In genomic region chr13:43251967-43252366, GRCh38 we compare ENCODE assay signal across 32 cellular contexts.
"Had no signal": no experiment of that assay in that cellular context is flagged by ENCODE, and none has a peak within 500 bp of the region (broad histone marks: within the 10 kb centered on the region; RNA-seq: fewer than 3 reads in every experiment).

No MANE protein-coding gene starts in this region.

- H3K36me3 Mint-ChIP-seq: activated naive CD4-positive, alpha-beta T cell treated with anti-CD3 and anti-CD28 coated beads, Interleukin-2, amount 50 U/mL, for 24 hours; activated naive CD8-positive, alpha-beta T cell treated with anti-CD3 and anti-CD28 coated beads for 36 hours had no signal

- H3K4me1 Mint-ChIP-seq: activated B cell treated with CpG ODN at 0.5 μM for 24 hours; activated naive CD4-positive, alpha-beta T cell treated with anti-CD3 and anti-CD28 coated beads, Interleukin-2, amount 50 U/mL, for 24 hours; activated naive CD8-positive, alpha-beta T cell treated with anti-CD3 and anti-CD28 coated beads for 36 hours; activated naive CD8-positive, alpha-beta T cell treated with anti-CD3 and anti-CD28 coated beads, Interleukin-2, amount 50 U/mL, for 24 hours; activated T-helper 17 cell treated with anti-CD3 and anti-CD28 coated beads, Interleukin-2, amount 50 U/mL, for 72 hours; central memory CD8-positive, alpha-beta T cell; endodermal cell; T-helper 17 cell had no signal

- H3K27ac Mint-ChIP-seq: activated B cell treated with CpG ODN at 0.5 μM for 24 hours; activated CD8-positive, alpha-beta T cell treated with anti-CD3 and anti-CD28 coated beads for 36 hours; activated naive CD4-positive, alpha-beta T cell treated with anti-CD3 and anti-CD28 coated beads for 36 hours; activated naive CD4-positive, alpha-beta T cell treated with anti-CD3 and anti-CD28 coated beads, Interleukin-2, amount 50 U/mL, for 24 hours; activated naive CD8-positive, alpha-beta T cell treated with anti-CD3 and anti-CD28 coated beads for 36 hours; activated naive CD8-positive, alpha-beta T cell treated with anti-CD3 and anti-CD28 coated beads, Interleukin-2, amount 50 U/mL, for 24 hours; activated T-helper 17 cell treated with anti-CD3 and anti-CD28 coated beads, Interleukin-2, amount 50 U/mL, for 72 hours; dendritic cell treated with granulocyte-macrophage colony-stimulating factor and Interleukin-4, amounts not matched to agents 40 ng/mL and 50 ng/mL, for 4 days; endodermal cell; T-helper 17 cell; T-helper 2 cell treated with Interferon-gamma antibody and Interleukin-4, amounts not matched to agents 5 μg/mL and 100 μg/mL, for 36 hours had no signal

- H3K9me3 Mint-ChIP-seq: activated B cell treated with CpG ODN at 0.5 μM for 24 hours; activated CD8-positive, alpha-beta T cell treated with anti-CD3 and anti-CD28 coated beads for 36 hours; activated naive CD4-positive, alpha-beta T cell treated with anti-CD3 and anti-CD28 coated beads for 36 hours; activated naive CD4-positive, alpha-beta T cell treated with anti-CD3 and anti-CD28 coated beads, Interleukin-2, amount 50 U/mL, for 24 hours; activated naive CD8-positive, alpha-beta T cell treated with anti-CD3 and anti-CD28 coated beads for 36 hours; activated naive CD8-positive, alpha-beta T cell treated with anti-CD3 and anti-CD28 coated beads, Interleukin-2, amount 50 U/mL, for 24 hours; activated T-cell treated with anti-CD3 and anti-CD28 coated beads, Interleukin-2, amount 50 U/mL, for 4 hours; activated T-helper 17 cell treated with anti-CD3 and anti-CD28 coated beads, Interleukin-2, amount 50 U/mL, for 72 hours; central memory CD8-positive, alpha-beta T cell; dendritic cell treated with granulocyte-macrophage colony-stimulating factor and Interleukin-4, amounts not matched to agents 40 ng/mL and 50 ng/mL, for 4 days; endodermal cell; T-helper 2 cell treated with Interferon-gamma antibody and Interleukin-4, amounts not matched to agents 5 μg/mL and 100 μg/mL, for 36 hours had no signal

- DNase-seq: activated B cell treated with CpG ODN at 0.5 μM for 24 hours; activated CD4-positive, alpha-beta T cell treated with anti-CD3 and anti-CD28 coated beads for 48 hours; activated CD4-positive, alpha-beta T cell treated with anti-CD3 and anti-CD28 coated beads, Interleukin-2, amount 50 U/mL, for 1 hour; activated CD4-positive, alpha-beta T cell treated with anti-CD3 and anti-CD28 coated beads, Interleukin-2, amount 50 U/mL, for 48 hours; activated CD8-positive, alpha-beta memory T cell treated with anti-CD3 and anti-CD28 coated beads for 24 hours; activated CD8-positive, alpha-beta T cell treated with anti-CD3 and anti-CD28 coated beads for 36 hours; activated effector memory CD4-positive, alpha-beta T cell treated with anti-CD3 and anti-CD28 coated beads, Interleukin-2, amount 50 U/mL, for 16 hours; activated naive CD4-positive, alpha-beta T cell treated with anti-CD3 and anti-CD28 coated beads for 36 hours; activated naive CD8-positive, alpha-beta T cell treated with anti-CD3 and anti-CD28 coated beads for 36 hours; activated naive CD8-positive, alpha-beta T cell treated with anti-CD3 and anti-CD28 coated beads, Interleukin-2, amount 50 U/mL, for 24 hours; activated T-cell treated with anti-CD3 and anti-CD28 coated beads, Interleukin-2, amount 50 U/mL, for 4 hours; adrenal gland; amygdala; aorta; dorsolateral prefrontal cortex; effector memory CD4-positive, alpha-beta T cell; endodermal cell; foreskin keratinocyte; gastrocnemius medialis; head of caudate nucleus; T-helper 1 cell; T-helper 17 cell; T1000; WERI-Rb-1 had no signal

- ATAC-seq: activated CD4-positive, CD25-positive, alpha-beta regulatory T cell treated with anti-CD3 and anti-CD28 coated beads, Interleukin-2, amount 50 U/mL, for 24 hours; activated CD8-positive, alpha-beta T cell treated with anti-CD3 and anti-CD28 coated beads for 36 hours; activated naive CD8-positive, alpha-beta T cell treated with anti-CD3 and anti-CD28 coated beads, Interleukin-2, amount 50 U/mL, for 24 hours; activated T-cell treated with anti-CD3 and anti-CD28 coated beads, Interleukin-2, amount 50 U/mL, for 4 hours; activated T-helper 17 cell treated with anti-CD3 and anti-CD28 coated beads, Interleukin-2, amount 50 U/mL, for 72 hours; esophagus mucosa; foreskin keratinocyte; gastrocnemius medialis; T-helper 17 cell had no signal

- H3K4me3 Mint-ChIP-seq: activated B cell treated with CpG ODN at 0.5 μM for 24 hours; activated CD8-positive, alpha-beta T cell treated with anti-CD3 and anti-CD28 coated beads for 36 hours; activated naive CD4-positive, alpha-beta T cell treated with anti-CD3 and anti-CD28 coated beads for 36 hours; activated naive CD4-positive, alpha-beta T cell treated with anti-CD3 and anti-CD28 coated beads, Interleukin-2, amount 50 U/mL, for 24 hours; activated naive CD8-positive, alpha-beta T cell treated with anti-CD3 and anti-CD28 coated beads for 36 hours; activated naive CD8-positive, alpha-beta T cell treated with anti-CD3 and anti-CD28 coated beads, Interleukin-2, amount 50 U/mL, for 24 hours; activated T-cell treated with anti-CD3 and anti-CD28 coated beads, Interleukin-2, amount 50 U/mL, for 4 hours; activated T-helper 17 cell treated with anti-CD3 and anti-CD28 coated beads, Interleukin-2, amount 50 U/mL, for 72 hours; brain; central memory CD8-positive, alpha-beta T cell; dendritic cell treated with granulocyte-macrophage colony-stimulating factor and Interleukin-4, amounts not matched to agents 40 ng/mL and 50 ng/mL, for 4 days; endodermal cell; T-helper 17 cell; T-helper 2 cell treated with Interferon-gamma antibody and Interleukin-4, amounts not matched to agents 5 μg/mL and 100 μg/mL, for 36 hours had no signal
